Comparison of ENCODE assay signal across 18 cellular contexts in the genomic region with DNA sequence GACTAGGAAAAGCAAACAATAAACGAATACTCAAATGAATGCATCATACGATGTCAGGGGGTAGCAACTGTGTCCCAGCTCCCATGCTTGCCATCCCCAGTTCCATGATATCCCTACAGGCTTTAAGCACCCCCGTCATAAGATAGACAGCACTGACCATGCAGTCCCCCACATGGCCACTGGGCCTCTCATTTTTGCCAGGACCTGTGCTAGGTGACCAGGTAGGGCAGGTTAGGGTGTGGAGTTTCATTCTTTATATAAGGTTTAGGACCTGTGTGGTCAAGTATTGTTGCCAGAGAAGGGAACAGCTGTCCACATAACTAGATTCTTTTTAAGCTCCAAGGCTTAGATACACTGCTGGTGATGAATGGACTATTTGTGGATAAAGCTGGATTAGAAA. TPM values are rescaled to one million over a fixed set of nuclear protein-coding genes. Genes with fewer than 3 reads are reported as not detected.
DNase-seq lines count a peak whose midpoint lies in the region; ATAC-seq and TF ChIP-seq lines count a peak whose summit lies in the region.
"Had no signal": no experiment of that assay in that cellular context is flagged by ENCODE, and none has a peak within 500 bp of the region (broad histone marks: within the 10 kb centered on the region; RNA-seq: fewer than 3 reads in every experiment).

No MANE protein-coding gene starts in this region.

- ATAC-seq in SK-N-SH treated with all-trans-retinoic acid at 6 μM for 48 hours (peak; percentile 60; the same call in 2 of the 3 replicates), foreskin keratinocyte (peak; percentile 66), GM18907 (IDR thresholded peaks at IDR 0.05; ENCODE audit: unreplicated experiment) (no peak), HG03442 (IDR thresholded peaks at IDR 0.05; ENCODE audit: unreplicated experiment) (no peak)
- ATAC-seq: heart right ventricle, lower lobe of right lung had no signal

- intact Hi-C loops in tibial artery (cut with DNase I; ENCODE audit: low total_unique reads), result no loop called here

- DNase-seq in 8988T, result peak; percentile 14
- no peak for DNase-seq in foreskin keratinocyte
- no peak for DNase-seq in DMS79 treated with DMSO at 0.1 percent for 48 hours (lab: John Stamatoyannopoulos, UW)
- no peak for DNase-seq in tibial artery
- DNase-seq: activated B cell treated with CpG ODN at 0.5 μM for 24 hours; effector memory CD4-positive, alpha-beta T cell; heart right ventricle; lower lobe of right lung; NCI-H1417 treated with DMSO at 0.1 percent for 48 hours; NCI-H526 treated with DMSO at 0.1 percent for 48 hours; stimulated activated CD8-positive, alpha-beta memory T cell treated with anti-CD3 and anti-CD28 coated beads, Interleukin-4, amount 100 ng/mL, for 48 hours had no signal

- peak; percentile 38; the same call in 1 of the 2 replicates for TF ChIP-seq CTCF in GM12875 (IDR thresholded peaks at IDR 0.05; ENCODE audit: borderline replicate concordance, insufficient read depth, low read depth, low read length)
- no peak for TF ChIP-seq CTCF in foreskin keratinocyte (conservative IDR thresholded peaks at IDR 0.05)
- no peak for TF ChIP-seq CTCF in tibial artery (IDR thresholded peaks at IDR 0.05)

- no peaks in the 10 kb centered on the region for H3K9me3 ChIP-seq in tibial artery
- H3K9me3 ChIP-seq: heart right ventricle, lower lobe of right lung had no signal

- H3K4me1 ChIP-seq in foreskin keratinocyte (no peaks in the 10 kb centered on the region), tibial artery (no peaks in the 10 kb centered on the region)
- H3K4me1 ChIP-seq: heart right ventricle, lower lobe of right lung had no signal

- H3K36me3 ChIP-seq in tibial artery, result no peaks in the 10 kb centered on the region
- H3K36me3 ChIP-seq: BLaER1 treated with 17β-estradiol and CSF1 and Interleukin-3, amounts not matched to agents 10 nM and 100 nM; heart right ventricle; lower lobe of right lung had no signal

- H3K27ac ChIP-seq in foreskin keratinocyte, result no peak overlapping the region
- H3K27ac ChIP-seq in tibial artery, result no peak overlapping the region
- H3K27ac ChIP-seq: BLaER1 treated with 17β-estradiol and CSF1 and Interleukin-3, amounts not matched to agents 10 nM and 100 nM; heart right ventricle; lower lobe of right lung; SK-N-MC had no signal

- H3K4me3 ChIP-seq in GM12875 (ENCODE audit: low read depth, low read length), result no peak overlapping the region
- no peak overlapping the region for H3K4me3 ChIP-seq in tibial artery
- H3K4me3 ChIP-seq: BLaER1 treated with 17β-estradiol and CSF1 and Interleukin-3, amounts not matched to agents 10 nM and 100 nM; heart right ventricle; lower lobe of right lung; SK-N-MC had no signal

- H3K27me3 ChIP-seq in foreskin keratinocyte, result peaks cover 23% of the 10 kb centered on the region
- H3K27me3 ChIP-seq in tibial artery, result no peaks in the 10 kb centered on the region
- H3K27me3 ChIP-seq: BLaER1 treated with 17β-estradiol and CSF1 and Interleukin-3, amounts not matched to agents 10 nM and 100 nM had no signal

TF ChIP-seq in SK-N-SH treated with all-trans-retinoic acid at 6 μM for 48 hours, 23 proteins besides CTCF, POLR2A, EP300 and RAD21:
- TF ChIP-seq RARB (CRISPR knock-in tag; IDR thresholded peaks at IDR 0.05) (no peak), CSDC2 (CRISPR knock-in tag; IDR thresholded peaks at IDR 0.05) (no peak), ZC3H10 (CRISPR knock-in tag; IDR thresholded peaks at IDR 0.05) (no peak), BACH2 (CRISPR knock-in tag; IDR thresholded peaks at IDR 0.05; ENCODE audit: borderline replicate concordance) (no peak), TOX (CRISPR knock-in tag; IDR thresholded peaks at IDR 0.05; ENCODE audit: borderline replicate concordance) (no peak)

RNA-seq across cellular contexts. Expression of gene PPEF2, which starts 9.7 kb away (rescaled TPM):
- not detected in 2 replicates for total RNA-seq in foreskin keratinocyte
- polyA plus RNA-seq in foreskin keratinocyte, result not detected in 2 replicates
- total RNA-seq: heart right ventricle, HT1080, lower lobe of right lung had no signal
- polyA plus RNA-seq: heart right ventricle had no signal

RNA-seq across cellular contexts. Expression of gene NAAA, which starts 48.3 kb away (rescaled TPM):
- total RNA-seq in foreskin keratinocyte, result 5.7 and 10.4 TPM in 2 replicates
- 4.1 and 6.3 TPM in 2 replicates for polyA plus RNA-seq in foreskin keratinocyte

Comparison
In these comparisons a context has a peak if more than half of its experiments do, and no peak if none do; other contexts are left out.
1. ATAC-seq: peak in SK-N-SH treated with all-trans-retinoic acid at 6 μM for 48 hours (single experiment) and foreskin keratinocyte (single experiment); none in GM18907 (single experiment) and HG03442 (single experiment).